Comparison of ENCODE assay signal across 1 cellular context in genomic region chr7:2734084-2734601, GRCh38.
TF ChIP-seq lines count a peak whose summit lies in the region.

No MANE protein-coding gene starts in this region.

TF ChIP-seq in HepG2, 621 proteins besides CTCF, POLR2A, EP300 and RAD21 (continued from another document):
- TF ChIP-seq, protein P1, sequence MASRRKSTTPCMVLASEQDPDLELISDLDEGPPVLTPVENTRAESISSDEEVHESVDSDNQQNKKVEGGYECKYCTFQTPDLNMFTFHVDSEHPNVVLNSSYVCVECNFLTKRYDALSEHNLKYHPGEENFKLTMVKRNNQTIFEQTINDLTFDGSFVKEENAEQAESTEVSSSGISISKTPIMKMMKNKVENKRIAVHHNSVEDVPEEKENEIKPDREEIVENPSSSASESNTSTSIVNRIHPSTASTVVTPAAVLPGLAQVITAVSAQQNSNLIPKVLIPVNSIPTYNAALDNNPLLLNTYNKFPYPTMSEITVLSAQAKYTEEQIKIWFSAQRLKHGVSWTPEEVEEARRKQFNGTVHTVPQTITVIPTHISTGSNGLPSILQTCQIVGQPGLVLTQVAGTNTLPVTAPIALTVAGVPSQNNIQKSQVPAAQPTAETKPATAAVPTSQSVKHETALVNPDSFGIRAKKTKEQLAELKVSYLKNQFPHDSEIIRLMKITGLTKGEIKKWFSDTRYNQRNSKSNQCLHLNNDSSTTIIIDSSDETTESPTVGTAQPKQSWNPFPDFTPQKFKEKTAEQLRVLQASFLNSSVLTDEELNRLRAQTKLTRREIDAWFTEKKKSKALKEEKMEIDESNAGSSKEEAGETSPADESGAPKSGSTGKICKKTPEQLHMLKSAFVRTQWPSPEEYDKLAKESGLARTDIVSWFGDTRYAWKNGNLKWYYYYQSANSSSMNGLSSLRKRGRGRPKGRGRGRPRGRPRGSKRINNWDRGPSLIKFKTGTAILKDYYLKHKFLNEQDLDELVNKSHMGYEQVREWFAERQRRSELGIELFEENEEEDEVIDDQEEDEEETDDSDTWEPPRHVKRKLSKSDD (CRISPR knock-in tag; IDR thresholded peaks at IDR 0.05; ENCODE audit: low read depth) = no peak
- TF ChIP-seq ZNF383 (CRISPR knock-in tag; IDR thresholded peaks at IDR 0.05; ENCODE audit: borderline replicate concordance) = no peak
- no peak for TF ChIP-seq ZNF670 (CRISPR knock-in tag; IDR thresholded peaks at IDR 0.05; ENCODE audit: borderline replicate concordance)
